In genomic region chr14:99682809-99683618, GRCh38 we compare ENCODE assay signal across 8 cellular contexts. TPM values are rescaled to one million over a fixed set of nuclear protein-coding genes. Genes with fewer than 3 reads are reported as not detected.
A peak's percentile ranks its signal among the peaks of the same experiment; 100 is the strongest.
DNase-seq lines count a peak whose midpoint lies in the region; ATAC-seq and TF ChIP-seq lines count a peak whose summit lies in the region.

No MANE protein-coding gene starts in this region.

- intact Hi-C loops in CD4-positive, alpha-beta T cell (cut with DNase I, micrococcal nuclease), result loop anchor here (1.0 to 10.0 kb wide), 7 partner anchors 78 to 694 kb away; partner anchors contain the start of genes CCDC85C (in 1 of the 2), EML1 (in 1 of the 2) and WDR25 (in 1 of the 2)
- intact Hi-C loops in stomach (cut with DNase I; ENCODE audit: low total_unique reads), result no loop called here

- peaks cover 14% of the 10 kb centered on the region for H3K27me3 Mint-ChIP-seq in CD4-positive, alpha-beta T cell

- H3K36me3 ChIP-seq in RWPE2 (ENCODE audit: low read depth) (no peaks in the 10 kb centered on the region), neuron (ENCODE audit: insufficient read depth, low read length) (no peaks in the 10 kb centered on the region), stomach (no peaks in the 10 kb centered on the region)

- TF ChIP-seq POLR2A in stomach (IDR thresholded peaks at IDR 0.05), result no peak

- H3K27ac Mint-ChIP-seq in CD4-positive, alpha-beta T cell, result no peak overlapping the region

- no peak for TF ChIP-seq EP300 in stomach (IDR thresholded peaks at IDR 0.05)

- H2AFZ ChIP-seq in neuron (ENCODE audit: low read depth, low read length), result peak overlapping the region; percentile 94

- peak overlapping the region; percentile 50 for H3K27ac ChIP-seq in CD4-positive, alpha-beta T cell (ENCODE audit: low read depth, low read length)
- peak overlapping the region; percentile 13 for H3K27ac ChIP-seq in RWPE2 (ENCODE audit: poor library complexity, severe bottlenecking)
- H3K27ac ChIP-seq in stomach, result peak overlapping the region; percentile 72 to 91 (median 87)

- DNase-seq in CD4-positive, alpha-beta T cell, result peak; percentile 70 to 86 (median 77)
- DNase-seq in HuH-7 (ENCODE audit: low spot score) (peak; percentile 93), RWPE2 (ENCODE audit: low spot score) (no peak), activated gamma-delta T cell treated with Interleukin-2 at 50 U/mL for 16 hours (peak; percentile 83), foreskin melanocyte (peak; percentile 35), stomach (peak; percentile 84)

- H3K4me1 ChIP-seq in RWPE2 (ENCODE audit: insufficient read depth, poor library complexity, severe bottlenecking) (no peaks in the 10 kb centered on the region), neuron (ENCODE audit: insufficient read depth, low read length) (peaks cover 29% of the 10 kb centered on the region), stomach (peaks cover 11 to 21% (median 15%) of the 10 kb centered on the region in 4 donors)

- H3K9me3 Mint-ChIP-seq in CD4-positive, alpha-beta T cell, result no peaks in the 10 kb centered on the region

- peak; percentile 11 for ATAC-seq in CD4-positive, alpha-beta T cell (ENCODE audit: poor library complexity)
- ATAC-seq in GM19438 (IDR thresholded peaks at IDR 0.05; ENCODE audit: low read depth, unreplicated experiment) (peak; percentile 37), RWPE2 (ENCODE audit: low read depth) (peak; percentile 58)

- no peaks in the 10 kb centered on the region for H3K36me3 Mint-ChIP-seq in CD4-positive, alpha-beta T cell (ENCODE audit: low read depth)

- POLR2A ChIA-PET in CD4-positive, alpha-beta T cell (lab: Charles Lee), result interaction anchor here (1.0 to 2.3 kb wide), 5 partner anchors 15 to 202 kb away, joined by 3 to 23 read pairs (median 3); partner anchors contain the start of genes CCDC85C, CCNK, EML1 and SETD3

- H3K4me1 Mint-ChIP-seq in CD4-positive, alpha-beta T cell (ENCODE audit: low read depth), result peaks cover 12% of the 10 kb centered on the region

- H3K27me3 ChIP-seq in CD4-positive, alpha-beta T cell (ENCODE audit: control insufficient read depth, insufficient read depth, low read length), result peaks cover 10% of the 10 kb centered on the region
- H3K27me3 ChIP-seq in RWPE2 (ENCODE audit: insufficient read depth, poor library complexity, severe bottlenecking), result peaks cover 6% of the 10 kb centered on the region
- H3K27me3 ChIP-seq in neuron (ENCODE audit: insufficient read depth, low read length), result no peaks in the 10 kb centered on the region
- peaks cover 0 to 6% (median 3%) of the 10 kb centered on the region in 3 donors for H3K27me3 ChIP-seq in stomach

- no peaks in the 10 kb centered on the region for H3K9me3 ChIP-seq in CD4-positive, alpha-beta T cell (ENCODE audit: control insufficient read depth, low read length)
- H3K9me3 ChIP-seq in RWPE2 (ENCODE audit: severe bottlenecking) (peaks cover 7% of the 10 kb centered on the region), neuron (ENCODE audit: low read length) (peaks cover under 1% of the 10 kb centered on the region), stomach (peaks cover under 1 to 5% (median 3%) of the 10 kb centered on the region in 4 donors)

- peak overlapping the region; percentile 95 for H3K4me3 Mint-ChIP-seq in CD4-positive, alpha-beta T cell

- H3K4me3 ChIP-seq in RWPE2 (ENCODE audit: severe bottlenecking) (peak overlapping the region; percentile 84), neuron (ENCODE audit: low read length) (peak overlapping the region; percentile 84), stomach (peak overlapping the region; percentile 86 to 95 (median 88))

- 0 to 2% (median 1%) methylated on average over 24 to 42 of the region's 42 CpGs for WGBS in stomach, 5 donors

- peak; percentile 88 for TF ChIP-seq CTCF in CD4-positive, alpha-beta T cell (IDR thresholded peaks at IDR 0.05)
- TF ChIP-seq CTCF in RWPE2 (IDR thresholded peaks at IDR 0.05; ENCODE audit: poor library complexity, severe bottlenecking), result peak; percentile 99
- peak in 5 of 7 experiments; percentile 68 to 93 (median 92) for TF ChIP-seq CTCF in stomach (IDR thresholded peaks at IDR 0.05)

- CTCF ChIA-PET in CD4-positive, alpha-beta T cell (lab: Charles Lee), result interaction anchor here (1.0 kb wide), 2 partner anchors 13 to 201 kb away, joined by 4 to 7 read pairs; no protein-coding TSS in a partner anchor

RNA-seq across cellular contexts. Expression of gene CYP46A1, which starts 1.1 kb away (rescaled TPM):
- total RNA-seq in CD4-positive, alpha-beta T cell, result under 1 TPM; 0.11 to 0.22 TPM
- total RNA-seq in stomach, result 1 to 10 TPM in 3 of 5 donors, not detected in 2; 1.2 to 2.9 (median 2.2) TPM
- polyA plus RNA-seq in stomach, result under 1 TPM; 0.15 to 0.68 (median 0.53) TPM

RNA-seq across cellular contexts. Expression of gene HHIPL1, which starts 38.1 kb away (rescaled TPM):
- not detected for total RNA-seq in CD4-positive, alpha-beta T cell
- 1 to 10 TPM in 3 of 5 donors, under 1 TPM in 1, not detected in 1; 0.45 to 2.0 (median 1.2) TPM for total RNA-seq in stomach
- polyA plus RNA-seq in stomach, result under 1 TPM; 0.15 to 0.68 (median 0.20) TPM

Comparison
In these comparisons a context has a peak if more than half of its experiments do, and no peak if none do; other contexts are left out.
1. H3K27ac ChIP-seq: peak in every context shown above with its lines; median percentile 87 in stomach; 50 in CD4-positive, alpha-beta T cell; 13 in RWPE2.